ENCODE assay signal across 1 cellular context in the genomic region with DNA sequence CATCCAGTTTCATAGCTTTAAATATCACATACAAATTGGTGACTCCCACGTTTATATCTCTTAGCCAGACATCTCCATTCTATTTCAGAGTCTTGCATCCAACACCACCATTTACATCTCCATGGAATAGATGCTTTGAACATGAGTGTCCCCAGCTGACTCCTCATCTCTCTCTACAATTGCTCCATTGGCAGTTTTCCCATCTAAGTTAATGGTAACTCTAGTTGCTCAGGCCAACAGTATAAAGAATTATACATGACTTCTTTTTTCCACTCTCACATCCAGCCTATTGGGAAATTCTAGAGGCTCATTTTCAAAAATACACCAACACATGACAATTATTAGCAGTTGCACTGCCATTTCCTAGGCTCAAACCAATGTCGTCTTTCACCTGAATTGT.
TF ChIP-seq lines count a peak whose summit lies in the region.

No MANE protein-coding gene starts in this region.

TF ChIP-seq in IMR-90, 13 proteins besides CTCF, POLR2A, EP300 and RAD21 (continued from another document):
- TF ChIP-seq, protein P1, sequence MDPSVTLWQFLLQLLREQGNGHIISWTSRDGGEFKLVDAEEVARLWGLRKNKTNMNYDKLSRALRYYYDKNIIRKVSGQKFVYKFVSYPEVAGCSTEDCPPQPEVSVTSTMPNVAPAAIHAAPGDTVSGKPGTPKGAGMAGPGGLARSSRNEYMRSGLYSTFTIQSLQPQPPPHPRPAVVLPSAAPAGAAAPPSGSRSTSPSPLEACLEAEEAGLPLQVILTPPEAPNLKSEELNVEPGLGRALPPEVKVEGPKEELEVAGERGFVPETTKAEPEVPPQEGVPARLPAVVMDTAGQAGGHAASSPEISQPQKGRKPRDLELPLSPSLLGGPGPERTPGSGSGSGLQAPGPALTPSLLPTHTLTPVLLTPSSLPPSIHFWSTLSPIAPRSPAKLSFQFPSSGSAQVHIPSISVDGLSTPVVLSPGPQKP (IDR thresholded peaks at IDR 0.05; ENCODE audit: borderline replicate concordance, low read depth, low read length): no peak
- TF ChIP-seq MAFK (IDR thresholded peaks at IDR 0.05; ENCODE audit: low read depth, low read length): no peak
